ENCODE assay signal across 8 cellular contexts in genomic region chr13:107866666-107867623, GRCh38.
DNase-seq lines count a peak whose midpoint lies in the region; ATAC-seq, FAIRE-seq and TF ChIP-seq lines count a peak whose summit lies in the region.

No MANE protein-coding gene starts in this region.

- H3K79me2 ChIP-seq in osteoblast (ENCODE audit: insufficient read depth, low read length), result peaks cover 26% of the 10 kb centered on the region

- FAIRE-seq in RCC 7860 (lab: Jason Lieb, UNC), result no peak

- H3K27ac ChIP-seq in esophagus muscularis mucosa (replicated peaks in 1 of 4), result no peak overlapping the region
- H3K27ac ChIP-seq in osteoblast (ENCODE audit: low read depth, low read length), result no peak overlapping the region

- TF ChIP-seq EP300 in esophagus muscularis mucosa (IDR thresholded peaks at IDR 0.05), result no peak

- intact Hi-C loops in esophagus muscularis mucosa (cut with DNase I), result no loop called here
- intact Hi-C loops in lower leg skin (cut with DNase I; ENCODE audit: low total_unique reads), result no loop called here

- peak overlapping the region; percentile 86 for H3K4me2 ChIP-seq in osteoblast (ENCODE audit: insufficient read depth, low read length)

- H3K27me3 ChIP-seq in esophagus muscularis mucosa (peaks cover 0 to 64% (median 9%) of the 10 kb centered on the region in 4 donors), osteoblast (ENCODE audit: insufficient read depth, low read length) (peaks cover 3% of the 10 kb centered on the region)

- TF ChIP-seq POLR2A in esophagus muscularis mucosa (IDR thresholded peaks at IDR 0.05; ENCODE audit: low read depth) (no peak), lower leg skin (IDR thresholded peaks at IDR 0.05) (no peak)

- H4K20me1 ChIP-seq in osteoblast (ENCODE audit: insufficient read depth, low read length), result peaks cover 19% of the 10 kb centered on the region

- 4% methylated on average over 39 of the region's 82 CpGs for WGBS in esophagus muscularis mucosa
- 1 to 3% methylated on average over 58 to 70 of the region's 82 CpGs for WGBS in lower leg skin, 2 donors

- peak overlapping the region; percentile 93 for H2AFZ ChIP-seq in osteoblast (ENCODE audit: low read length)

- H3K9me3 ChIP-seq in esophagus muscularis mucosa (no peaks in the 10 kb centered on the region), osteoblast (ENCODE audit: low read depth, low read length) (no peaks in the 10 kb centered on the region)

- H3K4me1 ChIP-seq in esophagus muscularis mucosa (peaks cover 18 to 34% (median 29%) of the 10 kb centered on the region in 4 donors), osteoblast (ENCODE audit: insufficient read depth, low read length) (no peaks in the 10 kb centered on the region)

- TF ChIP-seq CTCF in esophagus muscularis mucosa (IDR thresholded peaks at IDR 0.05), result no peak
- TF ChIP-seq CTCF in osteoblast (IDR thresholded peaks at IDR 0.05; ENCODE audit: extremely low read depth, low read depth, low read length), result no peak
- TF ChIP-seq CTCF in lower leg skin (IDR thresholded peaks at IDR 0.05), result no peak

- H3K36me3 ChIP-seq in esophagus muscularis mucosa (no peaks in the 10 kb centered on the region), osteoblast (ENCODE audit: insufficient read depth, low read length) (no peaks in the 10 kb centered on the region)

- H3K4me3 ChIP-seq in esophagus muscularis mucosa (peak overlapping the region; percentile 43 to 56 (median 48)), osteoblast (ENCODE audit: insufficient read depth, low read length) (peak overlapping the region; percentile 81), lower leg skin (ENCODE audit: low read depth, poor library complexity, severe bottlenecking) (no peak overlapping the region)

- no peak for ATAC-seq in GM18498 (IDR thresholded peaks at IDR 0.05; ENCODE audit: unreplicated experiment)

- peak; percentile 51 for DNase-seq in DMS53 (lab: John Stamatoyannopoulos, UW)
- DNase-seq in DMS53 treated with DMSO at 0.1 percent for 48 hours (lab: John Stamatoyannopoulos, UW; ENCODE audit: unreplicated experiment), result no peak
- peak; percentile 29 for DNase-seq in RCC 7860 (ENCODE audit: low spot score)
- no peak for DNase-seq in esophagus muscularis mucosa (ENCODE audit: extremely low spot score)
- peak; percentile 94 for DNase-seq in osteoblast (ENCODE audit: insufficient read length, low spot score, missing footprints)
- DNase-seq in lower leg skin (ENCODE audit: low spot score in 2 of 2), result no peak
- DNase-seq in HPDE6-E6E7 (ENCODE audit: extremely low spot score), result no peak

Comparison
In these comparisons a context has a peak if more than half of its experiments do, and no peak if none do; other contexts are left out.
1. DNase-seq: peak in DMS53 (single experiment), RCC 7860 (single experiment) and osteoblast (single experiment); none in DMS53 treated with DMSO at 0.1 percent for 48 hours (single experiment), esophagus muscularis mucosa (single experiment), lower leg skin (0 of 2) and HPDE6-E6E7 (single experiment).